In the genomic region with DNA sequence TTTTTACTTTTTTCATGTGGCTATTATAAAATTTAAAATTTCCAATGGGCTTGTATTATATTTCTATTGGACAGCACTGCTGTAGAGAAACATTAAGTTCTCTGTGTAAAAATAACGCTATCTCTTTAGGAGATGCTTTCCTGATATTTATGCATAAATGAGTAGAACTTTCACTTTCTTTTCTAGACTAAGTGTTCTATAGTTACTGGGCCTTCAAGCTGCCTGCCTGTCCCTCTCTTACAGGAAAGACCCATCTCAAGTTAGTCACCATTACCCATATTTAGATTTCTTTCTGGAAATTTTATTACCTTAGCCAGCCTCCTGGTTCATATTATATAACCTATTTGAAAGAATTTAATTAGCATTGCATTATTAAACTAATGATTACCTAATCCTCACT, we compare ENCODE assay signal across 11 cellular contexts. TPM values are rescaled to one million over a fixed set of nuclear protein-coding genes. Genes with fewer than 3 reads are reported as not detected.
DNase-seq lines count a peak whose midpoint lies in the region; ATAC-seq lines count a peak whose summit lies in the region.
"Had no signal": no experiment of that assay in that cellular context is flagged by ENCODE, and none has a peak within 500 bp of the region (broad histone marks: within the 10 kb centered on the region; RNA-seq: fewer than 3 reads in every experiment).

No MANE protein-coding gene starts in this region.

- intact Hi-C loops in activated naive CD4-positive, alpha-beta T cell treated with anti-CD3 and anti-CD28 coated beads for 36 hours (cut with micrococcal nuclease), result loop anchor here (1.0 to 10.0 kb wide), 4 partner anchors 67 to 1573 kb away; partner anchors contain the start of genes CWC22 and NCKAP1

- H3K4me1 Mint-ChIP-seq in activated naive CD4-positive, alpha-beta T cell treated with anti-CD3 and anti-CD28 coated beads for 36 hours (ENCODE audit: low read depth), result peaks cover 54% of the 10 kb centered on the region

- peak overlapping the region; percentile 26 for H3K4me3 Mint-ChIP-seq in activated naive CD4-positive, alpha-beta T cell treated with anti-CD3 and anti-CD28 coated beads for 36 hours
- H3K4me3 Mint-ChIP-seq: H9 had no signal

- H3K27ac Mint-ChIP-seq in activated naive CD4-positive, alpha-beta T cell treated with anti-CD3 and anti-CD28 coated beads for 36 hours, result peak overlapping the region; percentile 80
- H3K27ac Mint-ChIP-seq in activated naive CD4-positive, alpha-beta T cell treated with anti-CD3 and anti-CD28 coated beads, Interleukin-2, amount 50 U/mL, for 72 hours, result peak overlapping the region; percentile 5 to 66
- H3K27ac Mint-ChIP-seq: H9 had no signal

- peak; percentile 39 for DNase-seq in activated naive CD4-positive, alpha-beta T cell treated with anti-CD3 and anti-CD28 coated beads for 36 hours
- no peak for DNase-seq in activated naive CD4-positive, alpha-beta T cell treated with Interleukin-2 at 50 U/mL for 16 hours
- DNase-seq in activated naive CD4-positive, alpha-beta T cell treated with anti-CD3 and anti-CD28 coated beads, Interleukin-2, amount 50 U/mL, for 72 hours (ENCODE audit: low spot score in 2 of 2), result no peak
- no peak for DNase-seq in NCI-H1436 (lab: John Stamatoyannopoulos, UW)
- no peak for DNase-seq in activated CD4-positive, CD25-positive, alpha-beta regulatory T cell (lab: John Stamatoyannopoulos, UW)
- DNase-seq in NCI-H2029 (lab: John Stamatoyannopoulos, UW), result no peak
- DNase-seq in NCI-H1694 (lab: John Stamatoyannopoulos, UW), result no peak
- DNase-seq: activated CD4-positive, alpha-beta T cell treated with anti-CD3 and anti-CD28 coated beads for 1 hour; H9; left ventricle myocardium superior had no signal

- CTCF ChIA-PET in activated naive CD4-positive, alpha-beta T cell treated with anti-CD3 and anti-CD28 coated beads for 36 hours (lab: Charles Lee), result interaction anchor here (9.6 kb wide), 1 partner anchor 357 kb away, joined by 71 read pairs; no protein-coding TSS in a partner anchor

- H3K36me3 Mint-ChIP-seq in activated naive CD4-positive, alpha-beta T cell treated with anti-CD3 and anti-CD28 coated beads for 36 hours (ENCODE audit: low read depth), result peaks cover 8% of the 10 kb centered on the region
- peaks cover 27 to 55% of the 10 kb centered on the region in 2 donors for H3K36me3 Mint-ChIP-seq in activated naive CD4-positive, alpha-beta T cell treated with anti-CD3 and anti-CD28 coated beads, Interleukin-2, amount 50 U/mL, for 72 hours

- no peaks in the 10 kb centered on the region for H3K27me3 Mint-ChIP-seq in activated naive CD4-positive, alpha-beta T cell treated with anti-CD3 and anti-CD28 coated beads for 36 hours (ENCODE audit: low read depth)

- ATAC-seq in HG03175 (IDR thresholded peaks at IDR 0.05; ENCODE audit: unreplicated experiment), result peak; percentile 21
- ATAC-seq in activated naive CD4-positive, alpha-beta T cell treated with anti-CD3 and anti-CD28 coated beads, Interleukin-2, amount 50 U/mL, for 72 hours, result peak; percentile 24 to 30
- ATAC-seq: left ventricle myocardium superior had no signal

- H3K9me3 Mint-ChIP-seq in activated naive CD4-positive, alpha-beta T cell treated with anti-CD3 and anti-CD28 coated beads for 36 hours, result no peaks in the 10 kb centered on the region
- no peaks in the 10 kb centered on the region for H3K9me3 Mint-ChIP-seq in activated naive CD4-positive, alpha-beta T cell treated with anti-CD3 and anti-CD28 coated beads, Interleukin-2, amount 50 U/mL, for 72 hours
- H3K9me3 Mint-ChIP-seq: H9 had no signal

RNA-seq across cellular contexts. Expression of gene ITGA4, which starts 4.8 kb away (rescaled TPM):
- total RNA-seq in activated naive CD4-positive, alpha-beta T cell treated with anti-CD3 and anti-CD28 coated beads for 36 hours, result 10 to 100 TPM; 26.6 to 27.8 TPM
- 10 to 100 TPM; 27.2 to 62.3 TPM for total RNA-seq in activated naive CD4-positive, alpha-beta T cell treated with anti-CD3 and anti-CD28 coated beads, Interleukin-2, amount 50 U/mL, for 72 hours
